In the genomic region with DNA sequence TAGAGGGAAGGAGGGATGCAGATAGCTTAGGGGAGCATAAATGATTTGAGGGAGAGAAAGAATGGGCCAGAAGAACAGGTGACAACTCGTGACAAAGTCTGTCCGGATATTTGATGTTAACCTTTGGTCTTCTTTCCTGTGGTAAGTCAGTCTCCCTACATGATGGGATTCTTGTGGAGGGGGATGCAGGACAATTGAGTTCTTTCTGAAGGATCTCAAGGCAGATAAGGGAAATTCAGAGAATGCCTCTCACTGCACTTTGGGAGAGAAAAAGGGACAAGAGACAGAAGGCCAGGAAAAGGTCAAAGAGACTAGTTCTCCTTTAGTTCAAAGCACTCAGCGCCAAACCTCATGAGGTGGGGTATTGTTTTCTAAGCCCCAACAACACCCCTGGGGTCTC, we compare ENCODE assay signal across 24 cellular contexts.
"Had no signal": no experiment of that assay in that cellular context is flagged by ENCODE, and none has a peak within 500 bp of the region (broad histone marks: within the 10 kb centered on the region; RNA-seq: fewer than 3 reads in every experiment).

No MANE protein-coding gene starts in this region.

- H3K36me3 Mint-ChIP-seq: immature natural killer cell had no signal

- H3K4me3 Mint-ChIP-seq: dendritic cell treated with granulocyte-macrophage colony-stimulating factor and Interleukin-4, amounts not matched to agents 40 ng/mL and 50 ng/mL, for 4 days; effector memory CD8-positive, alpha-beta T cell; endodermal cell; immature natural killer cell had no signal

- H3K27me3 ChIP-seq: colonic mucosa, esophagus squamous epithelium, gastrocnemius medialis, heart right ventricle, left lung had no signal

- H3K4me1 Mint-ChIP-seq: immature natural killer cell had no signal

- DNase-seq: colonic mucosa; cortex of kidney; effector CD8-positive, alpha-beta T cell; effector memory CD8-positive, alpha-beta T cell; endodermal cell; erythroblast; esophagus squamous epithelium; foreskin fibroblast; foreskin melanocyte; gastrocnemius medialis; glutamatergic neuron; head of caudate nucleus; heart right ventricle; hippocampal formation; immature natural killer cell; left cardiac atrium; left ventricle myocardium superior; lower lobe of right lung; mesenchymal stem cell; midbrain had no signal

- H3K9me3 ChIP-seq: colonic mucosa, esophagus squamous epithelium, gastrocnemius medialis, heart right ventricle, left lung, lower lobe of right lung had no signal

- H3K4me1 ChIP-seq: colonic mucosa, esophagus squamous epithelium, gastrocnemius medialis, heart right ventricle, left lung, lower lobe of right lung had no signal

- H3K27ac Mint-ChIP-seq: dendritic cell treated with granulocyte-macrophage colony-stimulating factor and Interleukin-4, amounts not matched to agents 40 ng/mL and 50 ng/mL, for 4 days; effector memory CD8-positive, alpha-beta T cell; endodermal cell had no signal

- H3K27me3 Mint-ChIP-seq: dendritic cell treated with granulocyte-macrophage colony-stimulating factor and Interleukin-4, amounts not matched to agents 40 ng/mL and 50 ng/mL, for 4 days; effector memory CD8-positive, alpha-beta T cell had no signal

- H3K27ac ChIP-seq: colonic mucosa, epithelial cell of prostate, esophagus squamous epithelium, gastrocnemius medialis, heart right ventricle, left lung, lower lobe of right lung had no signal

- H3K4me3 ChIP-seq: colonic mucosa, esophagus squamous epithelium, gastrocnemius medialis, heart right ventricle, left lung, lower lobe of right lung had no signal

- ATAC-seq: effector memory CD8-positive, alpha-beta T cell; esophagus mucosa; gastrocnemius medialis; heart right ventricle; left cardiac atrium; left lung; left ventricle myocardium superior; lower lobe of right lung had no signal

- H3K9me3 Mint-ChIP-seq: dendritic cell treated with granulocyte-macrophage colony-stimulating factor and Interleukin-4, amounts not matched to agents 40 ng/mL and 50 ng/mL, for 4 days; effector memory CD8-positive, alpha-beta T cell; endodermal cell; immature natural killer cell had no signal

- H3K36me3 ChIP-seq: colonic mucosa, esophagus squamous epithelium, gastrocnemius medialis, heart right ventricle, left lung, lower lobe of right lung had no signal
